In the genomic region with DNA sequence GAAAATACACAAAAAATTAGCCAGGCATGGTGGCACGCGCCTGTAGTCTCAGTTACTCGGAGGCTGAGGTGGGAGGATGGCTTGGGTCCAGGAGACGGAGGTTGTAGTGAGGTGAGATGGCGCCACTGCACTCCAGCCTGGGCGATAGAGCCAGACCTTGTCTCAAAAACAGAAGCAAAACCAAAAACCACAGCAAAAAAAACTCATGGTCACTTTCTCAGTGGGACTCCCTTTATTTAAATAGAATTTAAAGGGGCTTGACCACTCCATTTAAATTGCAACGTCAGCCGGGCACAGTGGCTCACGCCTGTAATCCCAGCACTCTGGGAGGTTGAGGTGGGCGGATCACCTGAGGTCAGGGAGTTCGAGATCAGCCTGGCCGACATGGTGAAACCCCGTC, we compare ENCODE assay signal across 16 cellular contexts. TPM values are rescaled to one million over a fixed set of nuclear protein-coding genes. Genes with fewer than 3 reads are reported as not detected.
A peak's percentile ranks its signal among the peaks of the same experiment; 100 is the strongest.
DNase-seq lines count a peak whose midpoint lies in the region; ATAC-seq, FAIRE-seq and TF ChIP-seq lines count a peak whose summit lies in the region.
"Had no signal": no experiment of that assay in that cellular context is flagged by ENCODE, and none has a peak within 500 bp of the region (broad histone marks: within the 10 kb centered on the region; RNA-seq: fewer than 3 reads in every experiment).

No MANE protein-coding gene starts in this region.

- H3K4me3 ChIP-seq in GM12878: no peak overlapping the region
- H3K4me3 ChIP-seq: BLaER1 had no signal

- ATAC-seq in GM19351 (IDR thresholded peaks at IDR 0.05; ENCODE audit: unreplicated experiment) (peak; percentile 15), GM12878 (peak; percentile 2; the same call in 2 of the 3 replicates), HG03439 (IDR thresholded peaks at IDR 0.05; ENCODE audit: unreplicated experiment) (no peak), GM21360 (IDR thresholded peaks at IDR 0.05; ENCODE audit: unreplicated experiment) (no peak)
- no peak for ATAC-seq in stimulated activated memory B cell treated with anti-CD40 and anti-IgM and Interleukin-4, amounts not matched to agents 10 μg/mL and 1 μg/mL and 100 μg/mL, for 72 hours
- ATAC-seq: HCT116 had no signal

- H3K27ac ChIP-seq in GM12878 (ENCODE audit: control insufficient read depth, insufficient read depth): no peak overlapping the region
- H3K27ac ChIP-seq: BLaER1, KMS-11 had no signal

- no peak overlapping the region for H3K4me3 Mint-ChIP-seq in stimulated activated memory B cell treated with anti-CD40 and anti-IgM and Interleukin-4, amounts not matched to agents 10 μg/mL and 1 μg/mL and 100 μg/mL, for 72 hours
- H3K4me3 Mint-ChIP-seq: CD4-positive, alpha-beta T cell had no signal

- no peak for TF ChIP-seq CTCF in GM12878 (IDR thresholded peaks at IDR 0.05 in 2 of 3, conservative IDR thresholded peaks at IDR 0.05 in 1 of 3; ENCODE audit: control insufficient read depth in 2 of 3, extremely low read depth in 1 of 3, insufficient read depth in 1 of 3, low read depth in 3 of 3, low read length in 3 of 3)

- in situ Hi-C loops in GM12878 (cut with MboI): no loop called here

- RAD21 ChIA-PET in GM12878 (lab: Charles Lee; ENCODE audit: unreplicated experiment): interaction anchor here (1.0 to 3.0 kb wide), 4 partner anchors 24 to 33 kb away, joined by 3 to 14 read pairs (median 6); a partner anchor contains a TSS

- H3K9me3 ChIP-seq in GM12878 (replicated peaks; ENCODE audit: control insufficient read depth, insufficient read depth, low read length): no peaks in the 10 kb centered on the region; the same call in 2 of the 3 replicates
- H3K9me3 ChIP-seq: BLaER1 had no signal

- H4K20me1 ChIP-seq in GM12878 (ENCODE audit: control insufficient read depth, insufficient read depth): no peaks in the 10 kb centered on the region
- H4K20me1 ChIP-seq: BLaER1 had no signal

- peak overlapping the region; percentile 51 for H3K27ac Mint-ChIP-seq in stimulated activated memory B cell treated with anti-CD40 and anti-IgM and Interleukin-4, amounts not matched to agents 10 μg/mL and 1 μg/mL and 100 μg/mL, for 72 hours
- H3K27ac Mint-ChIP-seq: CD4-positive, alpha-beta T cell had no signal

- no peak for TF ChIP-seq POLR2A in GM12878 (IDR thresholded peaks at IDR 0.05; ENCODE audit: low read depth, low read length)

- peak overlapping the region; percentile 46 for H3K4me2 ChIP-seq in GM12878 (ENCODE audit: control insufficient read depth, insufficient read depth)
- H3K4me2 ChIP-seq: BLaER1, KMS-11 had no signal

- intact Hi-C loops in GM12878 (cut with micrococcal nuclease; ENCODE audit: unreplicated experiment): no loop called here

- no peak overlapping the region for H3K9ac ChIP-seq in GM12878 (ENCODE audit: control insufficient read depth, insufficient read depth, low read length)
- H3K9ac ChIP-seq: BLaER1, KMS-11 had no signal

- no peaks in the 10 kb centered on the region for H3K9me3 Mint-ChIP-seq in stimulated activated memory B cell treated with anti-CD40 and anti-IgM and Interleukin-4, amounts not matched to agents 10 μg/mL and 1 μg/mL and 100 μg/mL, for 72 hours
- H3K9me3 Mint-ChIP-seq: CD4-positive, alpha-beta T cell had no signal

- peaks cover 20% of the 10 kb centered on the region for H3K79me2 ChIP-seq in GM12878 (ENCODE audit: control insufficient read depth, insufficient read depth, low read length)

- no peak for TF ChIP-seq EP300 in GM12878 (IDR thresholded peaks at IDR 0.05; ENCODE audit: borderline replicate concordance in 1 of 2, control insufficient read depth in 1 of 2, low read depth in 2 of 2, low read length in 2 of 2)

- FAIRE-seq in GM12878 (lab: Jason Lieb, UNC): no peak
- no peak for FAIRE-seq in GM19239 (lab: Jason Lieb, UNC)
- FAIRE-seq: H54 had no signal

- CTCF ChIA-PET in GM12878 (lab: Yijun Ruan, JAX): interaction anchor here (0.8 to 3.4 kb wide), 4 partner anchors 12 to 31 kb away, joined by 3 to 14 read pairs (median 4); no protein-coding TSS in a partner anchor

- DNase-seq in CD1c-positive myeloid dendritic cell (ENCODE audit: extremely low spot score): peak; percentile 46
- DNase-seq in GM12878 (ENCODE audit: low read depth, low spot score): no peak
- DNase-seq in GM19239 (ENCODE audit: insufficient read length, low spot score): no peak
- DNase-seq: 8988T; AML-193; Calu3; CD4-positive, alpha-beta T cell; DMS 273 treated with DMSO at 0.1 percent for 48 hours had no signal

- SMC1A ChIA-PET in GM12878 (lab: Charles Lee; ENCODE audit: uncharacterized antibody, unreplicated experiment): interaction anchor here (0.8 to 3.3 kb wide), 8 partner anchors 9 to 224 kb away, joined by 3 to 20 read pairs (median 11); a partner anchor contains a TSS

- POLR2A ChIA-PET in GM12878 (lab: Charles Lee): interaction anchor here (0.6 to 2.1 kb wide), 2 partner anchors 32 to 172 kb away, joined by 6 to 10 read pairs; a partner anchor contains a TSS

- peaks cover 32% of the 10 kb centered on the region for H3K4me1 ChIP-seq in GM12878 (ENCODE audit: control insufficient read depth, insufficient read depth, low read length)

- H2AFZ ChIP-seq in GM12878 (ENCODE audit: control insufficient read depth, low read depth, low read length): no peak overlapping the region

- H3K4me1 Mint-ChIP-seq in stimulated activated memory B cell treated with anti-CD40 and anti-IgM and Interleukin-4, amounts not matched to agents 10 μg/mL and 1 μg/mL and 100 μg/mL, for 72 hours: peaks cover 63% of the 10 kb centered on the region

- no peaks in the 10 kb centered on the region for H3K27me3 Mint-ChIP-seq in stimulated activated memory B cell treated with anti-CD40 and anti-IgM and Interleukin-4, amounts not matched to agents 10 μg/mL and 1 μg/mL and 100 μg/mL, for 72 hours
- H3K27me3 Mint-ChIP-seq: CD4-positive, alpha-beta T cell had no signal

- H3K36me3 Mint-ChIP-seq in stimulated activated memory B cell treated with anti-CD40 and anti-IgM and Interleukin-4, amounts not matched to agents 10 μg/mL and 1 μg/mL and 100 μg/mL, for 72 hours: peaks cover 10% of the 10 kb centered on the region

- H3K36me3 ChIP-seq in GM12878 (ENCODE audit: control insufficient read depth in 2 of 2, insufficient read depth in 2 of 2, low read length in 1 of 2): no peaks in the 10 kb centered on the region; a peak in 1 of 4 replicates
- H3K36me3 ChIP-seq: BLaER1 had no signal

- H3K27me3 ChIP-seq in GM12878 (replicated peaks in 1 of 2; ENCODE audit: control insufficient read depth in 2 of 2, insufficient read depth in 2 of 2, low read length in 1 of 2): no peaks in the 10 kb centered on the region
- H3K27me3 ChIP-seq: BLaER1 had no signal

- 12% methylated on average over 13 of the region's 13 CpGs for WGBS in GM12878 (ENCODE audit: insufficient coverage, insufficient replicate concordance, low lambda C conversion rate, missing lambda C conversion rate)

- TF ChIP-seq RAD21 in GM12878 (IDR thresholded peaks at IDR 0.05; ENCODE audit: insufficient read depth, low read depth, low read length): peak; percentile 8; the same call in 1 of the 2 replicates

- no TSS peak for BruUV-seq in GM12878 (replicated peaks; lab: Mats Ljungman, UMichigan)

TF ChIP-seq in GM12878, 131 proteins besides CTCF, POLR2A, EP300 and RAD21 (continues in another document):
- TF ChIP-seq ATF7 (IDR thresholded peaks at IDR 0.05; ENCODE audit: low read depth): 0 out of 2 replicates have a peak, but pooled peaks have one; percentile 19
- TF ChIP-seq BHLHE40 (IDR thresholded peaks at IDR 0.05; ENCODE audit: borderline replicate concordance in 1 of 2, low read depth in 2 of 2, low read length in 1 of 2): peak in 1 of 2 experiments; percentile 29; a peak in 1 of 4 replicates
- 0 out of 2 replicates have a peak, but pooled peaks have one; percentile 32 for TF ChIP-seq EED (IDR thresholded peaks at IDR 0.05; ENCODE audit: low read depth)
- peak; percentile 38; the same call in 1 of the 2 replicates for TF ChIP-seq ZNF384 (IDR thresholded peaks at IDR 0.05; ENCODE audit: borderline replicate concordance, low read depth, low read length)
- peak; percentile 40; the same call in 1 of the 2 replicates for TF ChIP-seq CBFB (IDR thresholded peaks at IDR 0.05; ENCODE audit: low read depth)
- TF ChIP-seq, protein P1, sequence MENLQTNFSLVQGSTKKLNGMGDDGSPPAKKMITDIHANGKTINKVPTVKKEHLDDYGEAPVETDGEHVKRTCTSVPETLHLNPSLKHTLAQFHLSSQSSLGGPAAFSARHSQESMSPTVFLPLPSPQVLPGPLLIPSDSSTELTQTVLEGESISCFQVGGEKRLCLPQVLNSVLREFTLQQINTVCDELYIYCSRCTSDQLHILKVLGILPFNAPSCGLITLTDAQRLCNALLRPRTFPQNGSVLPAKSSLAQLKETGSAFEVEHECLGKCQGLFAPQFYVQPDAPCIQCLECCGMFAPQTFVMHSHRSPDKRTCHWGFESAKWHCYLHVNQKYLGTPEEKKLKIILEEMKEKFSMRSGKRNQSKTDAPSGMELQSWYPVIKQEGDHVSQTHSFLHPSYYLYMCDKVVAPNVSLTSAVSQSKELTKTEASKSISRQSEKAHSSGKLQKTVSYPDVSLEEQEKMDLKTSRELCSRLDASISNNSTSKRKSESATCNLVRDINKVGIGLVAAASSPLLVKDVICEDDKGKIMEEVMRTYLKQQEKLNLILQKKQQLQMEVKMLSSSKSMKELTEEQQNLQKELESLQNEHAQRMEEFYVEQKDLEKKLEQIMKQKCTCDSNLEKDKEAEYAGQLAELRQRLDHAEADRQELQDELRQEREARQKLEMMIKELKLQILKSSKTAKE (IDR thresholded peaks at IDR 0.05; ENCODE audit: low read depth, poor library complexity, severe bottlenecking): peak; percentile 46

RNA-seq across cellular contexts. Expression of a gene that starts 32.8 kb away (rescaled TPM):
- 25.6 and 27.1 TPM in 2 replicates for total RNA-seq in GM12878 (2013; cell fraction: nucleolus; rRNA removed)
- 10.0 and 10.5 TPM in 2 replicates for total RNA-seq in GM12878 (2014; rRNA removed)
- 10.5 and 10.6 TPM in 2 replicates for total RNA-seq in GM12878 (2014; rRNA removed; fragmentation: Illumina TruSeq; extraction: Trizol)
- total RNA-seq in GM12878 (2021): 26.4 and 27.4 TPM in 2 replicates
- 5.0 TPM for polyA plus RNA-seq in GM12878 (2011; ENCODE audit: low read depth)
- polyA plus RNA-seq in GM12878 (2011; rRNA removed): 27.4 and 29.8 TPM in 2 replicates
- 23.1 and 28.4 TPM in 2 replicates for polyA plus RNA-seq in GM12878 (2011; cell fraction: cytosol; rRNA removed)
- 12.5 and 13.9 TPM in 2 replicates for polyA plus RNA-seq in GM12878 (2011; cell fraction: nucleus; rRNA removed)
- 7.2 and 8.3 TPM in 2 replicates for polyA plus RNA-seq in GM12878 (2012)
- 11.9 and 13.5 TPM in 2 replicates for polyA plus RNA-seq in GM12878 (2014; fragmentation: Illumina TruSeq; extraction: Trizol)
- 1 to 10 TPM in 1 of 2 experiments, under 1 TPM in 1; 0.97 to 1.6 TPM for polyA plus RNA-seq in GM12878 (2014; fragmentation: Nextera tagmentation; extraction: Ambion mirVana)
- polyA plus RNA-seq in GM12878 (2014; rRNA removed): 10.1 and 10.7 TPM in 2 replicates
- polyA plus RNA-seq in GM12878 (2016; fragmentation: Nextera tagmentation; extraction: Ambion mirVana): 1 to 10 TPM; 6.9 to 7.2 TPM
- 35.0 and 43.4 TPM in 2 replicates for polyA minus RNA-seq in GM12878 (2011; rRNA and poly(A)+ RNA removed)
- polyA minus RNA-seq in GM12878 (2011; cell fraction: cytosol; rRNA and poly(A)+ RNA removed): 12.4 and 18.5 TPM in 2 replicates
- polyA minus RNA-seq in GM12878 (2011; cell fraction: nucleus; rRNA and poly(A)+ RNA removed): 10.0 and 16.7 TPM in 2 replicates

Comparison
In these comparisons a context has a peak if more than half of its experiments do, and no peak if none do; other contexts are left out.
1. ATAC-seq: peak in GM19351 (single experiment) and GM12878 (single experiment); none in stimulated activated memory B cell treated with anti-CD40 and anti-IgM and Interleukin-4, amounts not matched to agents 10 μg/mL and 1 μg/mL and 100 μg/mL, for 72 hours (single experiment), HG03439 (single experiment) and GM21360 (single experiment).